In the genomic region with DNA sequence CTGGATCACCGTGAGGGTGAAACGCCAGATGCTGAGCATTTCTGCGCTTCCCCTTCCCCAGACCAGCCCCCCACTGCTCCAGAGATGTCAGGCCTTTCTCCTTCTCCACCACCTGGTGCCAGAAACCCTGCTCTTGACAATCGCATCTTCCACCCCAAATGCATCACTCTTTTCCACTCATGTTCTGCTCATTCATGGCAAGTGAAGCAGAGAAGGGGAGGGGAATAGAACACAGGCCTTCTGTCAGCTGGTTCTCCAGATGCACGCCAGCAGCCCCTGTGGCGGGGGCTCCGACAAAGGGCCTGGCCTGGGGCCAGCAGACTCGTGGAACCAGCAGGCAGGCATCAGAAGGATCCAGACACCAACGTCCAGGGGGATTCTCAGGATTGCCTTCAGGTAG, we compare ENCODE assay signal across 10 cellular contexts.
DNase-seq lines count a peak whose midpoint lies in the region; ATAC-seq and TF ChIP-seq lines count a peak whose summit lies in the region.
"Had no signal": no experiment of that assay in that cellular context is flagged by ENCODE, and none has a peak within 500 bp of the region (broad histone marks: within the 10 kb centered on the region; RNA-seq: fewer than 3 reads in every experiment).

No MANE protein-coding gene starts in this region.

- peak; percentile 57 for DNase-seq in NCI-H82 (lab: John Stamatoyannopoulos, UW)
- DNase-seq in NCI-H82 treated with DMSO at 0.1 percent for 48 hours (lab: John Stamatoyannopoulos, UW; ENCODE audit: unreplicated experiment): no peak
- DNase-seq in NCI-H446 (lab: John Stamatoyannopoulos, UW): peak; percentile 30 to 81
- no peak for DNase-seq in esophagus muscularis mucosa (ENCODE audit: extremely low spot score)
- no peak for DNase-seq in stimulated activated naive CD8-positive, alpha-beta T cell treated with anti-CD3 and anti-CD28 coated beads, Interleukin-15, amount 100 ng/mL, for 72 hours
- DNase-seq in T1000 (lab: John Stamatoyannopoulos, UW): no peak
- DNase-seq in D341Med (ENCODE audit: low spot score): no peak
- no peak for DNase-seq in 8988T
- DNase-seq: activated effector memory CD4-positive, alpha-beta T cell treated with Interleukin-2 at 50 U/mL for 16 hours had no signal

- no peak for TF ChIP-seq CTCF in esophagus muscularis mucosa (IDR thresholded peaks at IDR 0.05)

- H3K4me1 Mint-ChIP-seq in stimulated activated naive CD8-positive, alpha-beta T cell treated with anti-CD3 and anti-CD28 coated beads, Interleukin-15, amount 100 ng/mL, for 72 hours: peaks cover 35% of the 10 kb centered on the region

- ATAC-seq in stimulated activated naive CD8-positive, alpha-beta T cell treated with anti-CD3 and anti-CD28 coated beads, Interleukin-15, amount 100 ng/mL, for 72 hours: no peak

- H3K4me3 ChIP-seq in esophagus muscularis mucosa: peak overlapping the region in 1 of 4 donors; percentile 3
- H3K4me3 ChIP-seq: SK-N-MC had no signal

- peaks cover 13 to 79% (median 71%) of the 10 kb centered on the region in 4 donors for H3K4me1 ChIP-seq in esophagus muscularis mucosa

- H3K27ac Mint-ChIP-seq in stimulated activated naive CD8-positive, alpha-beta T cell treated with anti-CD3 and anti-CD28 coated beads, Interleukin-15, amount 100 ng/mL, for 72 hours: peak overlapping the region; percentile 47 to 81

- TF ChIP-seq POLR2A in esophagus muscularis mucosa (IDR thresholded peaks at IDR 0.05; ENCODE audit: low read depth): no peak

- no peaks in the 10 kb centered on the region for H3K27me3 ChIP-seq in esophagus muscularis mucosa

- no peak for TF ChIP-seq EP300 in esophagus muscularis mucosa (IDR thresholded peaks at IDR 0.05)

- H3K9me3 ChIP-seq in esophagus muscularis mucosa: no peaks in the 10 kb centered on the region

- H3K4me3 Mint-ChIP-seq in stimulated activated naive CD8-positive, alpha-beta T cell treated with anti-CD3 and anti-CD28 coated beads, Interleukin-15, amount 100 ng/mL, for 72 hours: peak overlapping the region; percentile 79 to 82

- no peaks in the 10 kb centered on the region for H3K27me3 Mint-ChIP-seq in stimulated activated naive CD8-positive, alpha-beta T cell treated with anti-CD3 and anti-CD28 coated beads, Interleukin-15, amount 100 ng/mL, for 72 hours

- intact Hi-C loops in esophagus muscularis mucosa (cut with DNase I): no loop called here

- 26% methylated on average over 8 of the region's 9 CpGs for WGBS in esophagus muscularis mucosa

- H3K27ac ChIP-seq in esophagus muscularis mucosa (replicated peaks in 1 of 4): peak overlapping the region; percentile 60 to 74 (median 65)
- H3K27ac ChIP-seq: SK-N-MC had no signal

- H3K9me3 Mint-ChIP-seq in stimulated activated naive CD8-positive, alpha-beta T cell treated with anti-CD3 and anti-CD28 coated beads, Interleukin-15, amount 100 ng/mL, for 72 hours: no peaks in the 10 kb centered on the region

- H3K36me3 ChIP-seq in esophagus muscularis mucosa: no peaks in the 10 kb centered on the region

Comparison
In these comparisons a context has a peak if more than half of its experiments do, and no peak if none do; other contexts are left out.
1. DNase-seq: peak in NCI-H82 (single experiment) and NCI-H446 (2 of 2); none in NCI-H82 treated with DMSO at 0.1 percent for 48 hours (single experiment), esophagus muscularis mucosa (single experiment), stimulated activated naive CD8-positive, alpha-beta T cell treated with anti-CD3 and anti-CD28 coated beads, Interleukin-15, amount 100 ng/mL, for 72 hours (0 of 2), T1000 (single experiment), D341Med (single experiment) and 8988T (single experiment).